Comparison of ENCODE assay signal across 16 cellular contexts in genomic region chr4:188138227-188138626, GRCh38. TPM values are rescaled to one million over a fixed set of nuclear protein-coding genes. Genes with fewer than 3 reads are reported as not detected.
DNase-seq lines count a peak whose midpoint lies in the region; ATAC-seq and TF ChIP-seq lines count a peak whose summit lies in the region.
"Had no signal": no experiment of that assay in that cellular context is flagged by ENCODE, and none has a peak within 500 bp of the region (broad histone marks: within the 10 kb centered on the region; RNA-seq: fewer than 3 reads in every experiment).

No MANE protein-coding gene starts in this region.

- H2BK5ac ChIP-seq in IMR-90 (ENCODE audit: low read depth, low read length, poor library complexity, severe bottlenecking) = no peak overlapping the region

- no peaks in the 10 kb centered on the region for H3K27me3 Mint-ChIP-seq in stimulated activated naive CD8-positive, alpha-beta T cell treated with anti-CD3 and anti-CD28 coated beads, Interleukin-15, amount 100 ng/mL, for 72 hours
- H3K27me3 Mint-ChIP-seq: CD4-positive, CD25-positive, alpha-beta regulatory T cell had no signal

- H2AFZ ChIP-seq in IMR-90 (replicated peaks; ENCODE audit: low read length, poor library complexity) = peak overlapping the region; percentile 86

- no peaks in the 10 kb centered on the region for H3K9me1 ChIP-seq in IMR-90 (ENCODE audit: insufficient read depth, low read length)

- H4K91ac ChIP-seq in IMR-90 (ENCODE audit: insufficient read depth, low read depth, low read length) = no peak overlapping the region

- no peak overlapping the region for H3K4me3 ChIP-seq in IMR-90 (ENCODE audit: insufficient read depth, low read depth, low read length)
- no peak overlapping the region for H3K4me3 ChIP-seq in left ventricle myocardium inferior
- H3K4me3 ChIP-seq: BLaER1 treated with 17β-estradiol and CSF1 and Interleukin-3, amounts not matched to agents 10 nM and 100 nM; GM12878 had no signal

- no peak overlapping the region for H4K5ac ChIP-seq in IMR-90 (ENCODE audit: low read depth, low read length)

- DNase-seq in Daoy (ENCODE audit: low read depth) (peak; percentile 13), IMR-90 (no peak), dermis blood vessel endothelial cell (peak; percentile 15), left lobe of liver (ENCODE audit: low spot score) (peak; percentile 46), left ventricle myocardium inferior (no peak)
- DNase-seq in stimulated activated naive CD8-positive, alpha-beta T cell treated with anti-CD3 and anti-CD28 coated beads, Interleukin-15, amount 100 ng/mL, for 72 hours = no peak
- DNase-seq: ACHN; CD4-positive, CD25-positive, alpha-beta regulatory T cell; DMS53 had no signal

- no peak overlapping the region for H3K4me2 ChIP-seq in IMR-90 (ENCODE audit: low read depth, low read length)
- H3K4me2 ChIP-seq: BLaER1 treated with 17β-estradiol and CSF1 and Interleukin-3, amounts not matched to agents 10 nM and 100 nM had no signal

- no peaks in the 10 kb centered on the region for H3K4me1 Mint-ChIP-seq in stimulated activated naive CD8-positive, alpha-beta T cell treated with anti-CD3 and anti-CD28 coated beads, Interleukin-15, amount 100 ng/mL, for 72 hours
- H3K4me1 Mint-ChIP-seq: CD4-positive, CD25-positive, alpha-beta regulatory T cell had no signal

- POLR2A ChIA-PET in IMR-90 (lab: Charles Lee; ENCODE audit: unreplicated experiment) = no interaction called here

- no peak for TF ChIP-seq POLR2A in IMR-90 (IDR thresholded peaks at IDR 0.05; ENCODE audit: low read depth, low read length)

- no peak overlapping the region for H3K9ac ChIP-seq in IMR-90 (ENCODE audit: low read depth, low read length)
- H3K9ac ChIP-seq: BLaER1 treated with 17β-estradiol and CSF1 and Interleukin-3, amounts not matched to agents 10 nM and 100 nM had no signal

- in situ Hi-C loops in IMR-90 (cut with MboI; ENCODE audit: low sequenced_read_pairs) = no loop called here

- H3K9me3 Mint-ChIP-seq in stimulated activated naive CD8-positive, alpha-beta T cell treated with anti-CD3 and anti-CD28 coated beads, Interleukin-15, amount 100 ng/mL, for 72 hours = peaks cover 4 to 7% of the 10 kb centered on the region in 2 donors

- no peak overlapping the region for H3K4ac ChIP-seq in IMR-90 (ENCODE audit: low read depth, low read length)

- H4K8ac ChIP-seq in IMR-90 (ENCODE audit: low read depth in 2 of 2, low read length in 2 of 2) = no peak overlapping the region

- H3K14ac ChIP-seq in IMR-90 (replicated peaks; ENCODE audit: low read depth, low read length) = peak overlapping the region; percentile 51; the same call in 1 of the 2 replicates

- H3K79me1 ChIP-seq in IMR-90 (ENCODE audit: low read depth in 1 of 2, low read length in 2 of 2) = no peaks in the 10 kb centered on the region

- no peak overlapping the region for H3K23ac ChIP-seq in IMR-90 (ENCODE audit: low read depth, low read length)

- H3K4me3 Mint-ChIP-seq in stimulated activated naive CD8-positive, alpha-beta T cell treated with anti-CD3 and anti-CD28 coated beads, Interleukin-15, amount 100 ng/mL, for 72 hours = no peak overlapping the region
- H3K4me3 Mint-ChIP-seq: CD4-positive, CD25-positive, alpha-beta regulatory T cell had no signal

- H3K27me3 ChIP-seq in IMR-90 (ENCODE audit: control insufficient read depth, insufficient read depth, low read length) = no peaks in the 10 kb centered on the region
- H3K27me3 ChIP-seq in left ventricle myocardium inferior (ENCODE audit: low read depth) = peaks cover 8% of the 10 kb centered on the region
- H3K27me3 ChIP-seq: BLaER1 treated with 17β-estradiol and CSF1 and Interleukin-3, amounts not matched to agents 10 nM and 100 nM had no signal

- H3K27ac Mint-ChIP-seq in stimulated activated naive CD8-positive, alpha-beta T cell treated with anti-CD3 and anti-CD28 coated beads, Interleukin-15, amount 100 ng/mL, for 72 hours = no peak overlapping the region
- H3K27ac Mint-ChIP-seq: CD4-positive, CD25-positive, alpha-beta regulatory T cell had no signal

- no peak overlapping the region for H3K18ac ChIP-seq in IMR-90 (ENCODE audit: low read depth, low read length)

- intact Hi-C loops in IMR-90 (cut with micrococcal nuclease) = no loop called here
- intact Hi-C loops in left ventricle myocardium inferior (cut with micrococcal nuclease) = no loop called here

- no TSS peak for BruUV-seq in IMR-90 (replicated peaks; lab: Mats Ljungman, UMichigan)

- no peaks in the 10 kb centered on the region for H3K4me1 ChIP-seq in IMR-90 (ENCODE audit: control insufficient read depth, insufficient read depth, low read length)
- H3K4me1 ChIP-seq in left ventricle myocardium inferior = no peaks in the 10 kb centered on the region

- no peak for TF ChIP-seq CTCF in IMR-90 (conservative IDR thresholded peaks at IDR 0.05; ENCODE audit: low read depth, low read length)
- no peak for TF ChIP-seq CTCF in left ventricle myocardium inferior (IDR thresholded peaks at IDR 0.05; ENCODE audit: borderline replicate concordance)

- CTCF ChIA-PET in IMR-90 (lab: Yijun Ruan, JAX) = no interaction called here

- no peak overlapping the region; the same call in 1 of the 2 replicates for H2AK5ac ChIP-seq in IMR-90 (ENCODE audit: low read depth, low read length)

- H3K36me3 ChIP-seq in IMR-90 (ENCODE audit: control insufficient read depth, insufficient read depth, low read length) (no peaks in the 10 kb centered on the region), left ventricle myocardium inferior (no peaks in the 10 kb centered on the region)
- H3K36me3 ChIP-seq: BLaER1 treated with 17β-estradiol and CSF1 and Interleukin-3, amounts not matched to agents 10 nM and 100 nM had no signal

- TF ChIP-seq RAD21 in IMR-90 (IDR thresholded peaks at IDR 0.05; ENCODE audit: low read length) = no peak

- no peak overlapping the region for H3K56ac ChIP-seq in IMR-90 (ENCODE audit: extremely low read depth, insufficient read depth, low read length)

- WGBS in IMR-90 (ENCODE audit: extremely low coverage in 2 of 2, insufficient read length in 1 of 2), 2 experiments = 33% methylated on average over 4 of the region's 10 CpGs; no CpG with 5 or more reads in 1 of the 2 experiments

- no peaks in the 10 kb centered on the region for H4K20me1 ChIP-seq in IMR-90 (ENCODE audit: insufficient read depth, low read length)
- H4K20me1 ChIP-seq: BLaER1 treated with 17β-estradiol and CSF1 and Interleukin-3, amounts not matched to agents 10 nM and 100 nM had no signal

- H3K27ac ChIP-seq in IMR-90 (ENCODE audit: insufficient read depth, low read length) = no peak overlapping the region
- no peak overlapping the region for H3K27ac ChIP-seq in left ventricle myocardium inferior (replicated peaks)
- H3K27ac ChIP-seq: BLaER1 treated with 17β-estradiol and CSF1 and Interleukin-3, amounts not matched to agents 10 nM and 100 nM had no signal

- ATAC-seq in IMR-90 (ENCODE audit: low read depth) (no peak), left lobe of liver (peak; percentile 37), GM19035 (IDR thresholded peaks at IDR 0.05; ENCODE audit: unreplicated experiment) (no peak), GM18517 (IDR thresholded peaks at IDR 0.05; ENCODE audit: unreplicated experiment) (no peak)
- ATAC-seq in stimulated activated naive CD8-positive, alpha-beta T cell treated with anti-CD3 and anti-CD28 coated beads, Interleukin-15, amount 100 ng/mL, for 72 hours = no peak
- ATAC-seq: GM12878, HCT116 had no signal

- no peak overlapping the region for H2BK15ac ChIP-seq in IMR-90 (ENCODE audit: low read depth, low read length)

- no peak overlapping the region for H2BK120ac ChIP-seq in IMR-90 (ENCODE audit: low read depth, low read length)

- peak overlapping the region; percentile 53 for H2AK9ac ChIP-seq in IMR-90 (replicated peaks; ENCODE audit: low read depth, low read length, poor library complexity)

- H2BK20ac ChIP-seq in IMR-90 (ENCODE audit: low read depth, low read length) = no peak overlapping the region; the same call in 1 of the 2 replicates

- no peaks in the 10 kb centered on the region for H3K9me3 ChIP-seq in IMR-90 (ENCODE audit: control insufficient read depth, insufficient read depth, low read length)
- no peaks in the 10 kb centered on the region for H3K9me3 ChIP-seq in left ventricle myocardium inferior (replicated peaks)

- dilution Hi-C loops in IMR-90 (cut with HindIII; ENCODE audit: low sequenced_read_pairs, unreplicated experiment) = no loop called here

TF ChIP-seq in IMR-90, 13 proteins besides CTCF, POLR2A, EP300 and RAD21:
- no peak for TF ChIP-seq MXI1 (IDR thresholded peaks at IDR 0.05; ENCODE audit: borderline replicate concordance, low read depth, low read length)
- no peak for TF ChIP-seq CEBPB (IDR thresholded peaks at IDR 0.05; ENCODE audit: low read depth, low read length)
- TF ChIP-seq, protein P1, sequence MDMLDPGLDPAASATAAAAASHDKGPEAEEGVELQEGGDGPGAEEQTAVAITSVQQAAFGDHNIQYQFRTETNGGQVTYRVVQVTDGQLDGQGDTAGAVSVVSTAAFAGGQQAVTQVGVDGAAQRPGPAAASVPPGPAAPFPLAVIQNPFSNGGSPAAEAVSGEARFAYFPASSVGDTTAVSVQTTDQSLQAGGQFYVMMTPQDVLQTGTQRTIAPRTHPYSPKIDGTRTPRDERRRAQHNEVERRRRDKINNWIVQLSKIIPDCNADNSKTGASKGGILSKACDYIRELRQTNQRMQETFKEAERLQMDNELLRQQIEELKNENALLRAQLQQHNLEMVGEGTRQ (IDR thresholded peaks at IDR 0.05; ENCODE audit: low read depth, low read length) = no peak

RNA-seq across cellular contexts. Expression of gene TRIML1, which starts 1.0 kb away (rescaled TPM):
- not detected in 2 replicates for total RNA-seq in Daoy (2014; rRNA removed; shearing (Covaris generic))
- total RNA-seq in IMR-90 (2012; rRNA removed) (not detected in 2 replicates), dermis blood vessel endothelial cell (not detected in 2 replicates), left lobe of liver (not detected), left ventricle myocardium inferior (not detected)
- not detected in 2 replicates for polyA plus RNA-seq in IMR-90 (2012; rRNA removed)
- not detected in 2 replicates for polyA plus RNA-seq in IMR-90 (2012; cell fraction: cytosol; rRNA removed)
- not detected in 2 replicates for polyA plus RNA-seq in IMR-90 (2012; cell fraction: nucleus; rRNA removed; ENCODE audit: low replicate concordance)
- total RNA-seq: CD4-positive, CD25-positive, alpha-beta regulatory T cell; G401; GM12878; H4 had no signal
- polyA plus RNA-seq: CD4-positive, CD25-positive, alpha-beta regulatory T cell; GM12878 had no signal

RNA-seq across cellular contexts. Expression of gene TRIML2, which starts 28.8 kb away (rescaled TPM):
- total RNA-seq in Daoy (2014; rRNA removed; shearing (Covaris generic)) = 0.23 and 0.77 TPM in 2 replicates
- total RNA-seq in IMR-90 (2012; rRNA removed) = 0.18 and 0.28 TPM in 2 replicates
- polyA plus RNA-seq in IMR-90 (2012; rRNA removed) = 0.10 and 0.21 TPM in 2 replicates
- 0.09 and 0.11 TPM in 2 replicates for polyA plus RNA-seq in IMR-90 (2012; cell fraction: cytosol; rRNA removed)
- polyA plus RNA-seq in IMR-90 (2012; cell fraction: nucleus; rRNA removed; ENCODE audit: low replicate concordance) = 0.69 and 0.76 TPM in 2 replicates
- 1.4 TPM in 1 of 2 replicates, not detected in the other for total RNA-seq in dermis blood vessel endothelial cell
- total RNA-seq in left lobe of liver = not detected
- not detected for total RNA-seq in left ventricle myocardium inferior
- total RNA-seq: CD4-positive, CD25-positive, alpha-beta regulatory T cell; G401; GM12878 had no signal
- polyA plus RNA-seq: CD4-positive, CD25-positive, alpha-beta regulatory T cell; GM12878 had no signal

Comparison
In these comparisons a context has a peak if more than half of its experiments do, and no peak if none do; other contexts are left out.
1. DNase-seq: peak in Daoy (single experiment), dermis blood vessel endothelial cell (single experiment) and left lobe of liver (single experiment); none in IMR-90 (single experiment), stimulated activated naive CD8-positive, alpha-beta T cell treated with anti-CD3 and anti-CD28 coated beads, Interleukin-15, amount 100 ng/mL, for 72 hours (0 of 2) and left ventricle myocardium inferior (single experiment).